8 cellular contexts compared by ENCODE assay signal in genomic region chr5:70025106-70025844, GRCh38. TPM values are rescaled to one million over a fixed set of nuclear protein-coding genes. Genes with fewer than 3 reads are reported as not detected.
DNase-seq lines count a peak whose midpoint lies in the region; ATAC-seq and TF ChIP-seq lines count a peak whose summit lies in the region.
"Not testable (repeated sequence)": the region's sequence is repeated elsewhere in the genome, so short reads cannot be mapped to it uniquely, and the experiment has no call there.

Gene SERF1B (plus strand): TSS chr5:70025251. CDS start chr5:70025452, 201 bp downstream.

- not testable (repeated sequence) for H3K4me1 ChIP-seq in Peyer's patch, body of pancreas, heart left ventricle, upper lobe of left lung

- H3K9me3 Mint-ChIP-seq in neural crest cell, result not testable (repeated sequence)

- not testable (repeated sequence) for H3K27ac Mint-ChIP-seq in neural crest cell (ENCODE audit: unreplicated experiment)

- not testable (repeated sequence) for H3K36me3 Mint-ChIP-seq in neural crest cell (ENCODE audit: low read depth)

- H3K4me1 Mint-ChIP-seq in neural crest cell, result not testable (repeated sequence)

- not testable (repeated sequence) for H3K4me3 Mint-ChIP-seq in neural crest cell

- H3K9me3 ChIP-seq in Peyer's patch, body of pancreas, heart left ventricle, upper lobe of left lung: not testable (repeated sequence)

- not testable (repeated sequence) for H3K27ac ChIP-seq in Peyer's patch, body of pancreas, heart left ventricle, upper lobe of left lung

- H3K27me3 Mint-ChIP-seq in neural crest cell (ENCODE audit: low read depth), result not testable (repeated sequence)

- H3K27me3 ChIP-seq in Peyer's patch, body of pancreas, heart left ventricle, upper lobe of left lung: not testable (repeated sequence)

- ATAC-seq in GM18861 (IDR thresholded peaks at IDR 0.05; ENCODE audit: unreplicated experiment) (peak; percentile 84), GM21737 (IDR thresholded peaks at IDR 0.05; ENCODE audit: unreplicated experiment) (peak; percentile 88), HG03103 (IDR thresholded peaks at IDR 0.05; ENCODE audit: low read depth, unreplicated experiment) (peak; percentile 80), body of pancreas (peak; percentile 97), heart left ventricle (peak; percentile 79 to 99 (median 98)), upper lobe of left lung (ENCODE audit: low FRiP score in 2 of 2) (peak; percentile 94 to 99)

- not testable (repeated sequence) for TF ChIP-seq CTCF in Peyer's patch (IDR thresholded peaks at IDR 0.05); body of pancreas (IDR thresholded peaks at IDR 0.05); heart left ventricle (IDR thresholded peaks at IDR 0.05); neural crest cell (conservative IDR thresholded peaks at IDR 0.05); upper lobe of left lung (IDR thresholded peaks at IDR 0.05)

- not testable (repeated sequence) for DNase-seq in Peyer's patch; body of pancreas; heart left ventricle; neural crest cell (ENCODE audit: low read depth, low spot score); upper lobe of left lung

- not testable (repeated sequence) for TF ChIP-seq POLR2A in Peyer's patch (IDR thresholded peaks at IDR 0.05); body of pancreas (IDR thresholded peaks at IDR 0.05); heart left ventricle (IDR thresholded peaks at IDR 0.05); upper lobe of left lung (IDR thresholded peaks at IDR 0.05)

- TF ChIP-seq EP300 in upper lobe of left lung (IDR thresholded peaks at IDR 0.05), result not testable (repeated sequence)

- intact Hi-C loops in body of pancreas (cut with DNase I); heart left ventricle (cut with DNase I): not testable (repeated sequence)

- H3K36me3 ChIP-seq in Peyer's patch; body of pancreas (replicated peaks in 1 of 2; ENCODE audit: insufficient read depth in 1 of 2, low read depth in 2 of 2); heart left ventricle; upper lobe of left lung: not testable (repeated sequence)

- not testable (repeated sequence) for H3K4me3 ChIP-seq in Peyer's patch, body of pancreas, heart left ventricle, upper lobe of left lung

- WGBS in body of pancreas, 2 donors, result no CpG with 5 or more reads among the region's 66 CpGs
- WGBS in heart left ventricle, 4 donors, result no CpG with 5 or more reads among the region's 66 CpGs
- no CpG with 5 or more reads among the region's 66 CpGs for whole genome bisulfite sequencing in upper lobe of left lung, 2 donors

RNA-seq across cellular contexts. Expression of gene SERF1B, which starts in this region (rescaled TPM):
- total RNA-seq in Peyer's patch (10 to 100 TPM; 46.9 to 72.6 (median 58.6) TPM), body of pancreas (10 to 100 TPM in 1 of 2 donors, 1 to 10 TPM in 1; 9.9 to 15.8 TPM), heart left ventricle (10 to 100 TPM; 18.3 to 43.0 (median 29.2) TPM), neural crest cell (44.3 and 53.2 TPM in 2 replicates), upper lobe of left lung (10 to 100 TPM in 5 of 6 donors, 1 to 10 TPM in 1; 5.2 to 46.2 (median 31.8) TPM)
- polyA plus RNA-seq in heart left ventricle, result 10 to 100 TPM; 36.3 to 44.5 TPM
